8 cellular contexts compared by ENCODE assay signal in genomic region chr16:81181013-81181720, GRCh38. TPM values are rescaled to one million over a fixed set of nuclear protein-coding genes. Genes with fewer than 3 reads are reported as not detected.
A peak's percentile ranks its signal among the peaks of the same experiment; 100 is the strongest.
DNase-seq lines count a peak whose midpoint lies in the region; ATAC-seq, FAIRE-seq and TF ChIP-seq lines count a peak whose summit lies in the region.

No MANE protein-coding gene starts in this region.

- peaks cover 11% of the 10 kb centered on the region for H3K4me1 ChIP-seq in HUES48 (ENCODE audit: control insufficient read depth, insufficient read depth, low read length)
- H3K4me1 ChIP-seq in astrocyte (ENCODE audit: insufficient read depth, low read length), result peaks cover 13% of the 10 kb centered on the region

- H3K4me3 ChIP-seq in HUES48 (ENCODE audit: low read depth, low read length), result peak overlapping the region; percentile 46
- peak overlapping the region; percentile 16 for H3K4me3 ChIP-seq in astrocyte (ENCODE audit: insufficient read depth, low read depth, low read length)
- peak overlapping the region in 2 of 7 experiments; percentile 5 to 11 for H3K4me3 ChIP-seq in skin epidermis

- H3K9ac ChIP-seq in HUES48 (ENCODE audit: low read depth, low read length) (no peak overlapping the region), astrocyte (ENCODE audit: low read length) (peak overlapping the region; percentile 14)

- peak overlapping the region; percentile 55 for H2AFZ ChIP-seq in astrocyte (ENCODE audit: low read depth, low read length)

- no peaks in the 10 kb centered on the region for H3K27me3 ChIP-seq in HUES48 (ENCODE audit: control insufficient read depth, insufficient read depth, low read length)
- no peaks in the 10 kb centered on the region for H3K27me3 ChIP-seq in astrocyte (ENCODE audit: insufficient read depth, low read length)

- peak; percentile 86 for FAIRE-seq in astrocyte (lab: Jason Lieb, UNC)

- H3K4me2 ChIP-seq in astrocyte (ENCODE audit: low read length), result peak overlapping the region; percentile 78

- peaks cover 3% of the 10 kb centered on the region for H3K9me3 Mint-ChIP-seq in astrocyte (ENCODE audit: unreplicated experiment)

- H3K9me3 ChIP-seq in HUES48 (ENCODE audit: control insufficient read depth, insufficient read depth, low read length) (no peaks in the 10 kb centered on the region), astrocyte (ENCODE audit: insufficient read depth, low read depth, low read length) (no peaks in the 10 kb centered on the region)

- ATAC-seq in GM21723 (IDR thresholded peaks at IDR 0.05; ENCODE audit: unreplicated experiment), result no peak

- no peaks in the 10 kb centered on the region for H3K79me2 ChIP-seq in astrocyte (ENCODE audit: insufficient read depth, low read length)

- H3K36me3 ChIP-seq in HUES48 (ENCODE audit: control insufficient read depth, insufficient read depth, low read length) (no peaks in the 10 kb centered on the region), astrocyte (ENCODE audit: insufficient read depth, low read length) (no peaks in the 10 kb centered on the region)

- DNase-seq in A172 (ENCODE audit: low spot score), result peak; percentile 99
- peak; percentile 91 for DNase-seq in astrocyte (ENCODE audit: low read depth)
- DNase-seq in iPS DF 4.7 (ENCODE audit: extremely low read depth, low spot score), result peak; percentile 92
- no peak for DNase-seq in activated CD4-positive, CD25-positive, alpha-beta regulatory T cell (lab: John Stamatoyannopoulos, UW)
- DNase-seq in caudate nucleus (lab: John Stamatoyannopoulos, UW), result no peak

- H3K27ac ChIP-seq in HUES48 (ENCODE audit: low read depth, low read length) (peak overlapping the region; percentile 89), astrocyte (ENCODE audit: low read depth, low read length) (peak overlapping the region; percentile 31), skin epidermis (peak overlapping the region in 13 of 21 experiments; percentile 19 to 66 (median 50)), caudate nucleus (ENCODE audit: low read depth, low read length) (no peak overlapping the region)

- no peaks in the 10 kb centered on the region for H4K20me1 ChIP-seq in astrocyte (ENCODE audit: insufficient read depth, low read length)

- TF ChIP-seq CTCF in astrocyte (IDR thresholded peaks at IDR 0.05; ENCODE audit: insufficient read depth, low read depth, low read length), result no peak

- peak overlapping the region; percentile 12 for H3K4me3 Mint-ChIP-seq in astrocyte (ENCODE audit: unreplicated experiment)

- peaks cover 6% of the 10 kb centered on the region for H3K27me3 Mint-ChIP-seq in astrocyte (ENCODE audit: low read depth, unreplicated experiment)

- H3K36me3 Mint-ChIP-seq in astrocyte (ENCODE audit: low read depth, unreplicated experiment), result no peaks in the 10 kb centered on the region

- peaks cover 8% of the 10 kb centered on the region for H3K4me1 Mint-ChIP-seq in astrocyte (ENCODE audit: low read depth, unreplicated experiment)

- H3K27ac Mint-ChIP-seq in astrocyte (ENCODE audit: unreplicated experiment), result peak overlapping the region; percentile 83

RNA-seq across cellular contexts. Expression of gene BCO1, which starts 57.3 kb away (rescaled TPM):
- 0.19 and 1.9 TPM in 2 replicates for total RNA-seq in A172 (2014; rRNA removed; shearing (Covaris generic))
- not detected in 2 replicates for total RNA-seq in astrocyte

Comparison
In these comparisons a context has a peak if more than half of its experiments do, and no peak if none do; other contexts are left out.
1. DNase-seq: peak in A172 (single experiment), astrocyte (single experiment) and iPS DF 4.7 (single experiment); none in activated CD4-positive, CD25-positive, alpha-beta regulatory T cell (0 of 4) and caudate nucleus (0 of 61).